Comparison of ENCODE assay signal across 23 cellular contexts in the genomic region with DNA sequence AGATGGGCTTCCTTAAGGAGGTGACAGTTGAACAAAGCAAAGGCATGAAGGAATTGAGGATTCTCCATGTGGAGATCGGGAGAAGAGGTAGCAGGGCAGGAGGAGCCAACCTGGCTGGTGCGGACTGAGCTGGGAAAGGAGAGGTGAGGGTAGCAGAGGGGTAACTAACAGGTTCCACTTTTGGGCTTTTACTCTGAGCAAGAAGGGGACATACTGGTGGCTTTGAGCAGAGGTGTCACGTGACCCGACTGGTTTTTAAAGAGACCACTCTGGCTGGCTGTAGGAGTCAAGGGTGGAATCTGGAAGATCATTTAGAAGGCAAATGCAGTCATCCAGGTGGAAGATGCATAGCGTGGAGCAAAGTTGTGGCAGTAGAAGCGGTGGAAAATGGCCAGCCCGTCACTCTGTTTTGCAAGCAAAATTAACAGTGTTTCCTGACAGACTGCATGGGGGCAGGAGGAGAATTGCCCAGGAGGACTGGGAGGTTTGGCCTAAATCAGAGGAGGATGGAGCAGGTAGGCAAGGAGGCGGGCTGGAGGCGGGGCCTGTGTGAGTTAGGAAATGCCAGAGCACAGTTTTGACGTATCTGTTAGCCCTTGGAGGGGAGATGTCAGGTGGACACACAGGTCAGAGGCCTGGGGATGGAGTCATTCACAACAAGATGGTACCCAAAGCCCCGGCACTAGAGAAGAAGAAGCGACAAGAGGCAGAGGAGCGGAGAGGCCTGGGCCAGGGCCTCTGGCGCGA.
"Had no signal": no experiment of that assay in that cellular context is flagged by ENCODE, and none has a peak within 500 bp of the region (broad histone marks: within the 10 kb centered on the region; RNA-seq: fewer than 3 reads in every experiment).

No MANE protein-coding gene starts in this region.

- H3K4me1 ChIP-seq: gastrocnemius medialis, prostate gland had no signal

- H3K27me3 ChIP-seq: right atrium auricular region, vagina had no signal

- ATAC-seq: activated CD8-positive, alpha-beta T cell treated with anti-CD3 and anti-CD28 coated beads, Interleukin-2, amount 10 ng/mL, durations not matched to agents 7 days and 5 days; gastrocnemius medialis; mucosa of descending colon had no signal

- H3K4me3 Mint-ChIP-seq: activated CD4-positive, alpha-beta T cell treated with anti-CD3 and anti-CD28 coated beads, Interleukin-2, amount 10 ng/mL, durations not matched to agents 7 days and 5 days; activated CD8-positive, alpha-beta T cell treated with anti-CD3 and anti-CD28 coated beads, Interleukin-2, amount 10 ng/mL, durations not matched to agents 7 days and 5 days; activated naive CD8-positive, alpha-beta T cell treated with anti-CD3 and anti-CD28 coated beads, Interleukin-2, amount 10 ng/mL, durations not matched to agents 7 days and 5 days; activated T-cell treated with anti-CD3 and anti-CD28 coated beads, Interleukin-2, amount 50 U/mL, for 24 hours; brain; naive B cell; neural crest cell; stimulated activated naive CD8-positive, alpha-beta T cell treated with anti-CD3 and anti-CD28 coated beads, Interleukin-15, Interleukin-2, amounts not matched to agents 100 ng/mL and 50 ng/mL, for 24 hours had no signal

- H3K9me3 ChIP-seq: gastrocnemius medialis, left ventricle myocardium inferior, mucosa of descending colon, prostate gland, right atrium auricular region, vagina had no signal

- H3K36me3 ChIP-seq: gastrocnemius medialis, prostate gland, vagina had no signal

- DNase-seq: activated CD4-positive, alpha-beta T cell treated with anti-CD3 and anti-CD28 coated beads, Interleukin-2, amount 10 ng/mL, durations not matched to agents 7 days and 5 days; activated CD8-positive, alpha-beta T cell treated with anti-CD3 and anti-CD28 coated beads, Interleukin-2, amount 10 ng/mL, durations not matched to agents 7 days and 5 days; activated naive CD4-positive, alpha-beta T cell treated with Interleukin-2 at 50 U/mL for 16 hours; activated naive CD8-positive, alpha-beta T cell treated with anti-CD3 and anti-CD28 coated beads, Interleukin-2, amount 10 ng/mL, durations not matched to agents 7 days and 5 days; activated T-cell treated with anti-CD3 and anti-CD28 coated beads, Interleukin-2, amount 50 U/mL, for 24 hours; amygdala; central memory CD4-positive, alpha-beta T cell; gastrocnemius medialis; left ventricle myocardium inferior; mammary epithelial cell; naive B cell; stimulated activated CD4-positive, alpha-beta T cell treated with anti-CD3 and anti-CD28 coated beads, Interleukin-2, amount 100 ng/mL, for 48 hours; T-helper 9 cell; trophoblast cell had no signal

- H3K27ac Mint-ChIP-seq: activated CD4-positive, alpha-beta T cell treated with anti-CD3 and anti-CD28 coated beads, Interleukin-2, amount 10 ng/mL, durations not matched to agents 7 days and 5 days; activated CD8-positive, alpha-beta T cell treated with anti-CD3 and anti-CD28 coated beads, Interleukin-2, amount 10 ng/mL, durations not matched to agents 7 days and 5 days; activated naive CD8-positive, alpha-beta T cell treated with anti-CD3 and anti-CD28 coated beads, Interleukin-2, amount 10 ng/mL, durations not matched to agents 7 days and 5 days; activated T-cell treated with anti-CD3 and anti-CD28 coated beads, Interleukin-2, amount 50 U/mL, for 24 hours; activated T-helper 2 cell treated with anti-CD3 and anti-CD28 coated beads, Interferon-gamma antibody, Interleukin-2, Interleukin-4, amounts not matched to agents 10 μg/mL and 5 μg/mL and 100 μg/mL, durations not matched to agents 14 hours and 24 hours and 36 hours; stimulated activated naive CD8-positive, alpha-beta T cell treated with anti-CD3 and anti-CD28 coated beads, Interleukin-15, Interleukin-2, amounts not matched to agents 100 ng/mL and 50 ng/mL, for 24 hours had no signal

- H3K9me3 Mint-ChIP-seq: activated CD4-positive, alpha-beta T cell treated with anti-CD3 and anti-CD28 coated beads, Interleukin-2, amount 10 ng/mL, durations not matched to agents 7 days and 5 days; activated naive CD8-positive, alpha-beta T cell treated with anti-CD3 and anti-CD28 coated beads, Interleukin-2, amount 10 ng/mL, durations not matched to agents 7 days and 5 days; activated T-cell treated with anti-CD3 and anti-CD28 coated beads, Interleukin-2, amount 50 U/mL, for 24 hours; activated T-helper 2 cell treated with anti-CD3 and anti-CD28 coated beads, Interferon-gamma antibody, Interleukin-2, Interleukin-4, amounts not matched to agents 10 μg/mL and 5 μg/mL and 100 μg/mL, durations not matched to agents 14 hours and 24 hours and 36 hours; neural crest cell; stimulated activated naive CD8-positive, alpha-beta T cell treated with anti-CD3 and anti-CD28 coated beads, Interleukin-15, Interleukin-2, amounts not matched to agents 100 ng/mL and 50 ng/mL, for 24 hours had no signal

- H3K27ac ChIP-seq: gastrocnemius medialis, prostate gland, right atrium auricular region, vagina had no signal

- H3K4me3 ChIP-seq: gastrocnemius medialis, left ventricle myocardium inferior, mucosa of descending colon, prostate gland, right atrium auricular region, skin epidermis, vagina had no signal

- H3K4me1 Mint-ChIP-seq: naive B cell had no signal

- H3K36me3 Mint-ChIP-seq: activated naive CD8-positive, alpha-beta T cell treated with anti-CD3 and anti-CD28 coated beads, Interleukin-2, amount 10 ng/mL, durations not matched to agents 7 days and 5 days; naive B cell had no signal
